8 cellular contexts compared by ENCODE assay signal in the genomic region with DNA sequence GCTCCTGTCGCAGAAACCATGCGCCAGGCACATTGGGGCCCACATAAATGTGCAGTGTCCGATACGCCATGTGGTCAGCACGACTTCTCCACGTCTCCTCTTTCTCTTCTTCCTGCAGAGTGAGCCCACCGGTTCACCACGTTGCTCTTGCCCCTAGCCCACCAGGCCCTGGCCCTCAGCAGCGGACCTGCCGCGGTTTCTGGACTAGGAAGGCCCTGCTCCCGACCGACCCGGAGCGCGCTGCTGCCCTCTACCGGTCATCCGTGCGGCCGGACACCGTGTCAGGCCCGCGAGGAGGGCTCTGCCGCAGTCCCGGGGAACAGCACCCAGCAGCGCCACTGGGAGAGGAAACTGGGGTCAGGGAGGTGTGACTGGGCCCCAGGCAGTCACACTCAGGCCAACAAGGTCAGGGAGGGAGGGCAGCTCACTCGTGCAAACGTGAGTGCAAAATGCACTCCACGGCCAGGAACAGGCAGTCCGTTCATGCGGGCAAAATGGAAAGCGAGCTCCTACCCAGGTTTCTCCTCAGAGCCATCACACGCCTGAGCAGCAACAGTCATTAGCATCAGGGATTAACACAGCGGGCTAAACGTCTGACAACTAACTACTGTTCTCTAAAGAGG. TPM values are rescaled to one million over a fixed set of nuclear protein-coding genes. Genes with fewer than 3 reads are reported as not detected.
DNase-seq lines count a peak whose midpoint lies in the region; ATAC-seq and TF ChIP-seq lines count a peak whose summit lies in the region.

No MANE protein-coding gene starts in this region.

- H3K9me3 ChIP-seq in muscle layer of duodenum (ENCODE audit: control insufficient read depth in 1 of 2, low read length in 2 of 2), result no peaks in the 10 kb centered on the region

- no peaks in the 10 kb centered on the region for H3K36me3 ChIP-seq in muscle layer of duodenum (ENCODE audit: control insufficient read depth in 1 of 2, insufficient read depth in 2 of 2, low read length in 2 of 2)

- no peaks in the 10 kb centered on the region for H3K9me3 Mint-ChIP-seq in endothelial cell (ENCODE audit: unreplicated experiment)
- no peaks in the 10 kb centered on the region for H3K9me3 Mint-ChIP-seq in stimulated activated effector memory CD8-positive, alpha-beta T cell treated with anti-CD3 and anti-CD28 coated beads, Interleukin-12 subunit alpha, Interleukin-12 subunit beta, amount 100 ng/mL, for 72 hours

- H3K4me1 Mint-ChIP-seq in endothelial cell (ENCODE audit: unreplicated experiment), result peaks cover 5% of the 10 kb centered on the region
- peaks cover 16% of the 10 kb centered on the region for H3K4me1 Mint-ChIP-seq in stimulated activated effector memory CD8-positive, alpha-beta T cell treated with anti-CD3 and anti-CD28 coated beads, Interleukin-12 subunit alpha, Interleukin-12 subunit beta, amount 100 ng/mL, for 72 hours

- H3K4me3 Mint-ChIP-seq in endothelial cell (ENCODE audit: unreplicated experiment), result no peak overlapping the region
- H3K4me3 Mint-ChIP-seq in stimulated activated effector memory CD8-positive, alpha-beta T cell treated with anti-CD3 and anti-CD28 coated beads, Interleukin-12 subunit alpha, Interleukin-12 subunit beta, amount 100 ng/mL, for 72 hours, result peak overlapping the region; percentile 10

- peak; percentile 82 for TF ChIP-seq CTCF in endothelial cell (IDR thresholded peaks at IDR 0.05; ENCODE audit: unreplicated experiment)

- no peaks in the 10 kb centered on the region for H3K27me3 ChIP-seq in muscle layer of duodenum (ENCODE audit: low read depth, low read length)

- DNase-seq in GM19238 (ENCODE audit: insufficient read length, low spot score) (peak; percentile 59), HuH-7.5 (ENCODE audit: low spot score) (peak; percentile 84), endothelial cell (ENCODE audit: low spot score) (peak; percentile 91), NCI-H1105 (lab: John Stamatoyannopoulos, UW) (no peak)
- DNase-seq in activated CD8-positive, alpha-beta memory T cell treated with anti-CD3 and anti-CD28 coated beads for 48 hours (ENCODE audit: low read depth in 2 of 3, low spot score in 2 of 3), result peak; percentile 31 to 66 (median 63)
- peak; percentile 69 to 82 for DNase-seq in stimulated activated effector memory CD8-positive, alpha-beta T cell treated with anti-CD3 and anti-CD28 coated beads, Interleukin-12 subunit alpha, Interleukin-12 subunit beta, amount 100 ng/mL, for 72 hours (ENCODE audit: low spot score in 2 of 2)

- peaks cover 4% of the 10 kb centered on the region for H3K36me3 Mint-ChIP-seq in endothelial cell (ENCODE audit: low read depth, unreplicated experiment)
- H3K36me3 Mint-ChIP-seq in stimulated activated effector memory CD8-positive, alpha-beta T cell treated with anti-CD3 and anti-CD28 coated beads, Interleukin-12 subunit alpha, Interleukin-12 subunit beta, amount 100 ng/mL, for 72 hours, result no peaks in the 10 kb centered on the region

- peaks cover 4% of the 10 kb centered on the region for H3K27me3 Mint-ChIP-seq in endothelial cell (ENCODE audit: unreplicated experiment)

- peaks cover 13 to 16% of the 10 kb centered on the region in 2 donors for H3K4me1 ChIP-seq in muscle layer of duodenum (ENCODE audit: control insufficient read depth in 1 of 2, insufficient read depth in 2 of 2, low read length in 2 of 2)

- peak overlapping the region; percentile 7 for H3K27ac Mint-ChIP-seq in endothelial cell (ENCODE audit: unreplicated experiment)
- no peak overlapping the region for H3K27ac Mint-ChIP-seq in stimulated activated effector memory CD8-positive, alpha-beta T cell treated with anti-CD3 and anti-CD28 coated beads, Interleukin-12 subunit alpha, Interleukin-12 subunit beta, amount 100 ng/mL, for 72 hours

- peak; percentile 78 for ATAC-seq in stimulated activated effector memory CD8-positive, alpha-beta T cell treated with anti-CD3 and anti-CD28 coated beads, Interleukin-12 subunit alpha, Interleukin-12 subunit beta, amount 100 ng/mL, for 72 hours
- no peak for ATAC-seq in HG03457 (IDR thresholded peaks at IDR 0.05; ENCODE audit: unreplicated experiment)

- H3K4me3 ChIP-seq in muscle layer of duodenum (ENCODE audit: low read depth in 1 of 2, low read length in 2 of 2), result peak overlapping the region; percentile 33 to 34

- H3K27ac ChIP-seq in muscle layer of duodenum (ENCODE audit: low read length), result no peak overlapping the region

RNA-seq across cellular contexts. Expression of a gene that starts 13.7 kb away (rescaled TPM):
- 0.77 TPM for total RNA-seq in endothelial cell (ENCODE audit: unreplicated experiment)
